1 cellular context compared by ENCODE assay signal in the genomic region with DNA sequence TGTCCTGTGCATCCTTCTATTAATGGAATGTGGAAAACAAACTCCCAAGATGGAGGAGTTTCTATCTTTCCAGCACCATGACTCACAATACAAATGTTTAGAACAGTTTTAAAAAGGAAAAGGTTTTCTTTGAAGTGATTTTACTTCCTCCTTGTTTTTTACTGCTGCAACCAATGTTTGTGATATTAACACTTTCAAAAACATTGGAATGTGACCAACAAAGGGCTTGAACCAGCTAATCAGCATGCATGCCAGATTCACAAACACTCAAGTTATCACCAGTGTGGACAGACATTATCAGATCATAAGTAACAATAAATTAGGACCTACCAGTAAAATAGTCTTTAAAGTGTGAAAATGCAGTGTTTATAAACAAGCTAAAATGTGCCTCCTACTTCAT.
TF ChIP-seq lines count a peak whose summit lies in the region.

No MANE protein-coding gene starts in this region.

TF ChIP-seq in HepG2, 621 proteins besides CTCF, POLR2A, EP300 and RAD21 (continued from another document and continues in another):
- TF ChIP-seq, protein P1, sequence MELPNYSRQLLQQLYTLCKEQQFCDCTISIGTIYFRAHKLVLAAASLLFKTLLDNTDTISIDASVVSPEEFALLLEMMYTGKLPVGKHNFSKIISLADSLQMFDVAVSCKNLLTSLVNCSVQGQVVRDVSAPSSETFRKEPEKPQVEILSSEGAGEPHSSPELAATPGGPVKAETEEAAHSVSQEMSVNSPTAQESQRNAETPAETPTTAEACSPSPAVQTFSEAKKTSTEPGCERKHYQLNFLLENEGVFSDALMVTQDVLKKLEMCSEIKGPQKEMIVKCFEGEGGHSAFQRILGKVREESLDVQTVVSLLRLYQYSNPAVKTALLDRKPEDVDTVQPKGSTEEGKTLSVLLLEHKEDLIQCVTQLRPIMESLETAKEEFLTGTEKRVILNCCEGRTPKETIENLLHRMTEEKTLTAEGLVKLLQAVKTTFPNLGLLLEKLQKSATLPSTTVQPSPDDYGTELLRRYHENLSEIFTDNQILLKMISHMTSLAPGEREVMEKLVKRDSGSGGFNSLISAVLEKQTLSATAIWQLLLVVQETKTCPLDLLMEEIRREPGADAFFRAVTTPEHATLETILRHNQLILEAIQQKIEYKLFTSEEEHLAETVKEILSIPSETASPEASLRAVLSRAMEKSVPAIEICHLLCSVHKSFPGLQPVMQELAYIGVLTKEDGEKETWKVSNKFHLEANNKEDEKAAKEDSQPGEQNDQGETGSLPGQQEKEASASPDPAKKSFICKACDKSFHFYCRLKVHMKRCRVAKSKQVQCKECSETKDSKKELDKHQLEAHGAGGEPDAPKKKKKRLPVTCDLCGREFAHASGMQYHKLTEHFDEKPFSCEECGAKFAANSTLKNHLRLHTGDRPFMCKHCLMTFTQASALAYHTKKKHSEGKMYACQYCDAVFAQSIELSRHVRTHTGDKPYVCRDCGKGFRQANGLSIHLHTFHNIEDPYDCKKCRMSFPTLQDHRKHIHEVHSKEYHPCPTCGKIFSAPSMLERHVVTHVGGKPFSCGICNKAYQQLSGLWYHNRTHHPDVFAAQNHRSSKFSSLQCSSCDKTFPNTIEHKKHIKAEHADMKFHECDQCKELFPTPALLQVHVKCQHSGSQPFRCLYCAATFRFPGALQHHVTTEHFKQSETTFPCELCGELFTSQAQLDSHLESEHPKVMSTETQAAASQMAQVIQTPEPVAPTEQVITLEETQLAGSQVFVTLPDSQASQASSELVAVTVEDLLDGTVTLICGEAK (IDR thresholded peaks at IDR 0.05), result no peak
- TF ChIP-seq, protein P1 (CRISPR knock-in tag; IDR thresholded peaks at IDR 0.05), result no peak
- no peak for TF ChIP-seq HNRNPLL (IDR thresholded peaks at IDR 0.05; ENCODE audit: low read depth, low read length, poor library complexity, severe bottlenecking)
- TF ChIP-seq, protein P2, sequence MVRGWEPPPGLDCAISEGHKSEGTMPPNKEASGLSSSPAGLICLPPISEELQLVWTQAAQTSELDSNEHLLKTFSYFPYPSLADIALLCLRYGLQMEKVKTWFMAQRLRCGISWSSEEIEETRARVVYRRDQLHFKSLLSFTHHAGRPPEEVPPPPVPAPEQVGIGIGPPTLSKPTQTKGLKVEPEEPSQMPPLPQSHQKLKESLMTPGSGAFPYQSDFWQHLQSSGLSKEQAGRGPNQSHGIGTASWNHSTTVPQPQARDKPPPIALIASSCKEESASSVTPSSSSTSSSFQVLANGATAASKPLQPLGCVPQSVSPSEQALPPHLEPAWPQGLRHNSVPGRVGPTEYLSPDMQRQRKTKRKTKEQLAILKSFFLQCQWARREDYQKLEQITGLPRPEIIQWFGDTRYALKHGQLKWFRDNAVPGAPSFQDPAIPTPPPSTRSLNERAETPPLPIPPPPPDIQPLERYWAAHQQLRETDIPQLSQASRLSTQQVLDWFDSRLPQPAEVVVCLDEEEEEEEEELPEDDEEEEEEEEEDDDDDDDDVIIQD (CRISPR knock-in tag; IDR thresholded peaks at IDR 0.05; ENCODE audit: low read depth), result peak; percentile 63; the same call in 1 of the 2 replicates
- TF ChIP-seq FOXP4 (CRISPR knock-in tag; IDR thresholded peaks at IDR 0.05), result 0 out of 2 replicates have a peak, but pooled peaks have one; percentile 35
- TF ChIP-seq CBX1 (IDR thresholded peaks at IDR 0.05; ENCODE audit: low read depth), result no peak
- TF ChIP-seq GPN1 (CRISPR knock-in tag; IDR thresholded peaks at IDR 0.05; ENCODE audit: borderline replicate concordance), result no peak
- TF ChIP-seq PCBP2 (optimal IDR thresholded peaks at IDR 0.05; ENCODE audit: low read depth, low read length, poor library complexity, severe bottlenecking), result no peak
- TF ChIP-seq, protein P3, sequence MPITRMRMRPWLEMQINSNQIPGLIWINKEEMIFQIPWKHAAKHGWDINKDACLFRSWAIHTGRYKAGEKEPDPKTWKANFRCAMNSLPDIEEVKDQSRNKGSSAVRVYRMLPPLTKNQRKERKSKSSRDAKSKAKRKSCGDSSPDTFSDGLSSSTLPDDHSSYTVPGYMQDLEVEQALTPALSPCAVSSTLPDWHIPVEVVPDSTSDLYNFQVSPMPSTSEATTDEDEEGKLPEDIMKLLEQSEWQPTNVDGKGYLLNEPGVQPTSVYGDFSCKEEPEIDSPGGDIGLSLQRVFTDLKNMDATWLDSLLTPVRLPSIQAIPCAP (CRISPR knock-in tag; IDR thresholded peaks at IDR 0.05; ENCODE audit: low read depth), result no peak
- no peak for TF ChIP-seq ZNF253 (CRISPR knock-in tag; IDR thresholded peaks at IDR 0.05; ENCODE audit: borderline replicate concordance)
- no peak for TF ChIP-seq PRMT3 (CRISPR knock-in tag; IDR thresholded peaks at IDR 0.05; ENCODE audit: borderline replicate concordance, low read depth)
- TF ChIP-seq ZNF605 (CRISPR knock-in tag; IDR thresholded peaks at IDR 0.05), result no peak
- TF ChIP-seq ZNF207 (IDR thresholded peaks at IDR 0.05; ENCODE audit: borderline replicate concordance), result no peak
- TF ChIP-seq ZNF143 (CRISPR knock-in tag; IDR thresholded peaks at IDR 0.05), result no peak
- no peak for TF ChIP-seq MNT (IDR thresholded peaks at IDR 0.05)
- peak; percentile 49; the same call in 1 of the 2 replicates for TF ChIP-seq FOSL2 (CRISPR knock-in tag; IDR thresholded peaks at IDR 0.05)
- TF ChIP-seq YY1 (IDR thresholded peaks at IDR 0.05; ENCODE audit: insufficient read depth, insufficient replicate concordance, low read depth, low read length), result no peak
- TF ChIP-seq ZNF121 (CRISPR knock-in tag; IDR thresholded peaks at IDR 0.05), result no peak
- TF ChIP-seq, protein P4, sequence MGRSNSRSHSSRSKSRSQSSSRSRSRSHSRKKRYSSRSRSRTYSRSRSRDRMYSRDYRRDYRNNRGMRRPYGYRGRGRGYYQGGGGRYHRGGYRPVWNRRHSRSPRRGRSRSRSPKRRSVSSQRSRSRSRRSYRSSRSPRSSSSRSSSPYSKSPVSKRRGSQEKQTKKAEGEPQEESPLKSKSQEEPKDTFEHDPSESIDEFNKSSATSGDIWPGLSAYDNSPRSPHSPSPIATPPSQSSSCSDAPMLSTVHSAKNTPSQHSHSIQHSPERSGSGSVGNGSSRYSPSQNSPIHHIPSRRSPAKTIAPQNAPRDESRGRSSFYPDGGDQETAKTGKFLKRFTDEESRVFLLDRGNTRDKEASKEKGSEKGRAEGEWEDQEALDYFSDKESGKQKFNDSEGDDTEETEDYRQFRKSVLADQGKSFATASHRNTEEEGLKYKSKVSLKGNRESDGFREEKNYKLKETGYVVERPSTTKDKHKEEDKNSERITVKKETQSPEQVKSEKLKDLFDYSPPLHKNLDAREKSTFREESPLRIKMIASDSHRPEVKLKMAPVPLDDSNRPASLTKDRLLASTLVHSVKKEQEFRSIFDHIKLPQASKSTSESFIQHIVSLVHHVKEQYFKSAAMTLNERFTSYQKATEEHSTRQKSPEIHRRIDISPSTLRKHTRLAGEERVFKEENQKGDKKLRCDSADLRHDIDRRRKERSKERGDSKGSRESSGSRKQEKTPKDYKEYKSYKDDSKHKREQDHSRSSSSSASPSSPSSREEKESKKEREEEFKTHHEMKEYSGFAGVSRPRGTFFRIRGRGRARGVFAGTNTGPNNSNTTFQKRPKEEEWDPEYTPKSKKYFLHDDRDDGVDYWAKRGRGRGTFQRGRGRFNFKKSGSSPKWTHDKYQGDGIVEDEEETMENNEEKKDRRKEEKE (IDR thresholded peaks at IDR 0.05), result no peak
- TF ChIP-seq, protein P5, sequence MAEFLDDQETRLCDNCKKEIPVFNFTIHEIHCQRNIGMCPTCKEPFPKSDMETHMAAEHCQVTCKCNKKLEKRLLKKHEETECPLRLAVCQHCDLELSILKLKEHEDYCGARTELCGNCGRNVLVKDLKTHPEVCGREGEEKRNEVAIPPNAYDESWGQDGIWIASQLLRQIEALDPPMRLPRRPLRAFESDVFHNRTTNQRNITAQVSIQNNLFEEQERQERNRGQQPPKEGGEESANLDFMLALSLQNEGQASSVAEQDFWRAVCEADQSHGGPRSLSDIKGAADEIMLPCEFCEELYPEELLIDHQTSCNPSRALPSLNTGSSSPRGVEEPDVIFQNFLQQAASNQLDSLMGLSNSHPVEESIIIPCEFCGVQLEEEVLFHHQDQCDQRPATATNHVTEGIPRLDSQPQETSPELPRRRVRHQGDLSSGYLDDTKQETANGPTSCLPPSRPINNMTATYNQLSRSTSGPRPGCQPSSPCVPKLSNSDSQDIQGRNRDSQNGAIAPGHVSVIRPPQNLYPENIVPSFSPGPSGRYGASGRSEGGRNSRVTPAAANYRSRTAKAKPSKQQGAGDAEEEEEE (CRISPR knock-in tag; IDR thresholded peaks at IDR 0.05; ENCODE audit: borderline replicate concordance), result no peak
- TF ChIP-seq NCOR1 (IDR thresholded peaks at IDR 0.05; ENCODE audit: borderline replicate concordance, low read length), result no peak
- TF ChIP-seq CBFB (CRISPR knock-in tag; IDR thresholded peaks at IDR 0.05), result no peak
- no peak for TF ChIP-seq HOXA3 (CRISPR knock-in tag; IDR thresholded peaks at IDR 0.05)
- no peak; the same call in 1 of the 2 replicates for TF ChIP-seq NFIC (IDR thresholded peaks at IDR 0.05; ENCODE audit: low read length)
- TF ChIP-seq CREB3 (CRISPR knock-in tag; IDR thresholded peaks at IDR 0.05), result no peak
- TF ChIP-seq EHMT2 (IDR thresholded peaks at IDR 0.05; ENCODE audit: borderline replicate concordance, low read depth, low read length), result no peak
- no peak for TF ChIP-seq WIZ (CRISPR knock-in tag; IDR thresholded peaks at IDR 0.05)
- peak; percentile 60 for TF ChIP-seq MED1 (CRISPR knock-in tag; IDR thresholded peaks at IDR 0.05)
- TF ChIP-seq ZNF580 (CRISPR knock-in tag; IDR thresholded peaks at IDR 0.05; ENCODE audit: borderline replicate concordance, low read depth), result no peak
- TF ChIP-seq CEBPG (CRISPR knock-in tag; IDR thresholded peaks at IDR 0.05), result 0 out of 2 replicates have a peak, but pooled peaks have one; percentile 10
- TF ChIP-seq ARNT2 (CRISPR knock-in tag; IDR thresholded peaks at IDR 0.05; ENCODE audit: low read depth), result no peak
